14 cellular contexts compared by ENCODE assay signal in genomic region chr17:41957058-41957868, GRCh38. TPM values are rescaled to one million over a fixed set of nuclear protein-coding genes. Genes with fewer than 3 reads are reported as not detected.
A peak's percentile ranks its signal among the peaks of the same experiment; 100 is the strongest.
DNase-seq lines count a peak whose midpoint lies in the region; ATAC-seq and TF ChIP-seq lines count a peak whose summit lies in the region.
"Had no signal": no experiment of that assay in that cellular context is flagged by ENCODE, and none has a peak within 500 bp of the region (broad histone marks: within the 10 kb centered on the region; RNA-seq: fewer than 3 reads in every experiment).

No MANE protein-coding gene starts in this region.

- H3K4me1 Mint-ChIP-seq in brain: peaks cover 4% of the 10 kb centered on the region

- no peak overlapping the region for H3K4me3 ChIP-seq in BLaER1 treated with 17β-estradiol and CSF1 and Interleukin-3, amounts not matched to agents 10 nM and 100 nM
- peak overlapping the region; percentile 22; the same call in 1 of the 2 replicates for H3K4me3 ChIP-seq in HUES6 (ENCODE audit: low read depth, low read length)
- H3K4me3 ChIP-seq: psoas muscle had no signal

- peak overlapping the region; percentile 2 to 67 (median 39); a peak in 20 of 22 replicates for H3K4me2 ChIP-seq in BLaER1 treated with 17β-estradiol and CSF1 and Interleukin-3, amounts not matched to agents 10 nM and 100 nM

- peak overlapping the region in 3 of 5 experiments; percentile 16 to 69 (median 57) for H3K27ac Mint-ChIP-seq in brain

- H3K36me3 Mint-ChIP-seq in brain: peaks cover 15% of the 10 kb centered on the region

- no peak overlapping the region for H3K27ac ChIP-seq in BLaER1 treated with 17β-estradiol and CSF1 and Interleukin-3, amounts not matched to agents 10 nM and 100 nM
- no peak overlapping the region; the same call in 1 of the 2 replicates for H3K27ac ChIP-seq in HUES6 (ENCODE audit: low read depth, low read length)
- H3K27ac ChIP-seq: psoas muscle had no signal

- peak overlapping the region in 3 of 11 experiments; percentile 12 to 24 (median 18); a peak in 3 of 22 replicates for H3K9ac ChIP-seq in BLaER1 treated with 17β-estradiol and CSF1 and Interleukin-3, amounts not matched to agents 10 nM and 100 nM
- no peak overlapping the region for H3K9ac ChIP-seq in HUES6 (ENCODE audit: low read length)

- H3K4me3 Mint-ChIP-seq in brain: no peak overlapping the region

- ATAC-seq in HG03432 (IDR thresholded peaks at IDR 0.05; ENCODE audit: unreplicated experiment) (no peak), HG03139 (IDR thresholded peaks at IDR 0.05; ENCODE audit: unreplicated experiment) (no peak)
- ATAC-seq: psoas muscle, Right ventricle myocardium inferior had no signal

- peak; percentile 79 for DNase-seq in kidney tubule cell (ENCODE audit: low spot score)
- DNase-seq in T-helper 1 cell: no peak
- DNase-seq in T1000 (lab: John Stamatoyannopoulos, UW): no peak
- DNase-seq: activated naive CD4-positive, alpha-beta T cell treated with anti-CD3 and anti-CD28 coated beads, Interleukin-2, amount 50 U/mL, for 16 hours; KG1; NCI-H187 treated with DMSO at 0.1 percent for 48 hours; NCI-H748 treated with DMSO at 0.1 percent for 48 hours; psoas muscle had no signal

- H3K27me3 Mint-ChIP-seq in brain: no peaks in the 10 kb centered on the region

- no peaks in the 10 kb centered on the region for H3K27me3 ChIP-seq in BLaER1 treated with 17β-estradiol and CSF1 and Interleukin-3, amounts not matched to agents 10 nM and 100 nM
- no peaks in the 10 kb centered on the region for H3K27me3 ChIP-seq in HUES6 (ENCODE audit: control insufficient read depth, insufficient read depth, low read length)

- H3K36me3 ChIP-seq in BLaER1 treated with 17β-estradiol and CSF1 and Interleukin-3, amounts not matched to agents 10 nM and 100 nM: no peaks in the 10 kb centered on the region
- no peaks in the 10 kb centered on the region for H3K36me3 ChIP-seq in HUES6 (ENCODE audit: control insufficient read depth, insufficient read depth, low read length)

- peaks cover 12 to 41% (median 29%) of the 10 kb centered on the region in 10 experiments for H3K4me1 ChIP-seq in BLaER1 treated with 17β-estradiol and CSF1 and Interleukin-3, amounts not matched to agents 10 nM and 100 nM
- peaks cover 38% of the 10 kb centered on the region for H3K4me1 ChIP-seq in HUES6 (ENCODE audit: control insufficient read depth, insufficient read depth, low read length)

- peaks cover 0 to 2% (median 0%) of the 10 kb centered on the region in 5 experiments for H3K9me3 Mint-ChIP-seq in brain

- no peaks in the 10 kb centered on the region for H4K20me1 ChIP-seq in BLaER1 treated with 17β-estradiol and CSF1 and Interleukin-3, amounts not matched to agents 10 nM and 100 nM

- no peak for TF ChIP-seq CTCF in brain (conservative IDR thresholded peaks at IDR 0.05)

- H3K9me3 ChIP-seq in BLaER1 treated with 17β-estradiol and CSF1 and Interleukin-3, amounts not matched to agents 10 nM and 100 nM (replicated peaks in 1 of 11): no peaks in the 10 kb centered on the region
- no peaks in the 10 kb centered on the region for H3K9me3 ChIP-seq in HUES6 (ENCODE audit: control insufficient read depth, insufficient read depth, low read depth, low read length)
- H3K9me3 ChIP-seq: psoas muscle had no signal

RNA-seq across cellular contexts. Expression of gene CNP, which starts 9.3 kb away (rescaled TPM):
- polyA plus RNA-seq in brain (ENCODE audit: insufficient read depth, low read depth, low replicate concordance): 808 TPM

RNA-seq across cellular contexts. Expression of gene ODAD4, which starts 26.8 kb away (rescaled TPM):
- 6.2 TPM for polyA plus RNA-seq in brain (ENCODE audit: insufficient read depth, low read depth, low replicate concordance)

RNA-seq across cellular contexts. Expression of gene ACLY, which starts 38.5 kb away (rescaled TPM):
- polyA plus RNA-seq in brain (ENCODE audit: insufficient read depth, low read depth, low replicate concordance): 126 TPM

RNA-seq across cellular contexts. Expression of gene DNAJC7, which starts 60.0 kb away (rescaled TPM):
- 102 TPM for polyA plus RNA-seq in brain (ENCODE audit: insufficient read depth, low read depth, low replicate concordance)
